ENCODE assay signal across 9 cellular contexts in the genomic region with DNA sequence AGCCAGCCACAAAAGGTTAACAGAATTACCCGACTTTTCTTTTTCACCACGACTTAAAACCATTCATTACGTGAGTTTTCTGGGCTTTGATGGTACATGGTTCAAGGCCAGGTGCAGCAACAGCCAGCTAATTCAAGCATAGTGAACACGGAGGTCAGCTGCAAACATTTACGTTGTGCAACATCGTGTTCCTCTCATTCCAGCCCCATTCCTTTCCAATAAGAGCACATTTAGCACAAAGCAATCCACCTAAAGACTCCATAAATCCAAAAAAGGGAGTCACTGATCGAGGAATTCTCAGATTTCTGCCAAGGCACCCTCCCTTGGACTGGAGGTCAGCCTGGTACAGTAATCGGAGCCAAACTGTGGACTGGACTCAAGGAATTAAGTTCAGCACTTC. TPM values are rescaled to one million over a fixed set of nuclear protein-coding genes. Genes with fewer than 3 reads are reported as not detected.
DNase-seq lines count a peak whose midpoint lies in the region; ATAC-seq and TF ChIP-seq lines count a peak whose summit lies in the region.
"Had no signal": no experiment of that assay in that cellular context is flagged by ENCODE, and none has a peak within 500 bp of the region (broad histone marks: within the 10 kb centered on the region; RNA-seq: fewer than 3 reads in every experiment).

No MANE protein-coding gene starts in this region.

- 0% methylated on average over 8 of the region's 8 CpGs for WGBS in GM23248 (ENCODE audit: low coverage in 1 of 2, low lambda C conversion rate in 2 of 2, missing lambda C conversion rate in 2 of 2), 2 experiments
- 9 to 28% methylated on average over 8 of the region's 8 CpGs for WGBS in sigmoid colon, 2 donors

- peak overlapping the region; percentile 99 for H3K4me2 ChIP-seq in GM23248 (ENCODE audit: unreplicated experiment)

- H3K9me3 ChIP-seq in GM23248 (ENCODE audit: low read depth) (no peaks in the 10 kb centered on the region), RWPE2 (ENCODE audit: severe bottlenecking) (no peaks in the 10 kb centered on the region), sigmoid colon (no peaks in the 10 kb centered on the region)

- H3K36me3 ChIP-seq in GM23248 (ENCODE audit: low read depth): peaks cover 52% of the 10 kb centered on the region
- no peaks in the 10 kb centered on the region for H3K36me3 ChIP-seq in RWPE2 (ENCODE audit: low read depth)
- no peaks in the 10 kb centered on the region for H3K36me3 ChIP-seq in sigmoid colon

- peaks cover 100% of the 10 kb centered on the region for H3K79me2 ChIP-seq in GM23248 (ENCODE audit: insufficient read depth)

- in situ Hi-C loops in GM23248 (cut with MboI): no loop called here

- H3K9me2 ChIP-seq in GM23248 (ENCODE audit: insufficient read depth): no peaks in the 10 kb centered on the region

- peak; percentile 87 for DNase-seq in GM23248
- DNase-seq in RWPE2 (ENCODE audit: low spot score): no peak
- peak; percentile 94 to 96 for DNase-seq in foreskin fibroblast
- DNase-seq in sigmoid colon: no peak
- no peak for DNase-seq in germinal center (ENCODE audit: low spot score)
- no peak for DNase-seq in NCI-H82 treated with DMSO at 0.1 percent for 48 hours (lab: John Stamatoyannopoulos, UW; ENCODE audit: unreplicated experiment)
- DNase-seq: GOT3 had no signal

- no peaks in the 10 kb centered on the region for H3K27me3 ChIP-seq in GM23248 (replicated peaks; ENCODE audit: insufficient read depth)
- H3K27me3 ChIP-seq in RWPE2 (ENCODE audit: insufficient read depth, poor library complexity, severe bottlenecking): no peaks in the 10 kb centered on the region
- H3K27me3 ChIP-seq in sigmoid colon: no peaks in the 10 kb centered on the region

- H2AFZ ChIP-seq in GM23248: no peak overlapping the region

- peak in 1 of 4 donors; percentile 49 for TF ChIP-seq EP300 in sigmoid colon (IDR thresholded peaks at IDR 0.05)

- H4K20me1 ChIP-seq in GM23248 (ENCODE audit: insufficient read depth): no peaks in the 10 kb centered on the region

- peaks cover 99% of the 10 kb centered on the region for H3F3A ChIP-seq in GM23248 (ENCODE audit: insufficient read depth)

- no peak for TF ChIP-seq CTCF in RWPE2 (IDR thresholded peaks at IDR 0.05; ENCODE audit: poor library complexity, severe bottlenecking)
- TF ChIP-seq CTCF in foreskin fibroblast (IDR thresholded peaks at IDR 0.05; ENCODE audit: low read depth, low read length): no peak
- no peak for TF ChIP-seq CTCF in sigmoid colon (IDR thresholded peaks at IDR 0.05)

- intact Hi-C loops in sigmoid colon (cut with DNase I): no loop called here

- peaks cover 100% of the 10 kb centered on the region for H3K4me1 ChIP-seq in GM23248 (ENCODE audit: insufficient read depth)
- peaks cover 44% of the 10 kb centered on the region for H3K4me1 ChIP-seq in RWPE2 (ENCODE audit: insufficient read depth, poor library complexity, severe bottlenecking)
- H3K4me1 ChIP-seq in sigmoid colon: peaks cover 0 to 80% (median 66%) of the 10 kb centered on the region in 4 donors

- H3K9ac ChIP-seq in GM23248: peak overlapping the region; percentile 51

- H3K27ac ChIP-seq in GM23248 (peak overlapping the region; percentile 93), RWPE2 (ENCODE audit: poor library complexity, severe bottlenecking) (peak overlapping the region; percentile 78), sigmoid colon (peak overlapping the region; percentile 50 to 82 (median 74))

- ATAC-seq in RWPE2 (ENCODE audit: low read depth) (peak; percentile 75), GM18498 (IDR thresholded peaks at IDR 0.05; ENCODE audit: unreplicated experiment) (no peak), HG03108 (IDR thresholded peaks at IDR 0.05; ENCODE audit: unreplicated experiment) (no peak)

- TF ChIP-seq POLR2A in sigmoid colon (IDR thresholded peaks at IDR 0.05): no peak

- H3K4me3 ChIP-seq in GM23248: peak overlapping the region; percentile 53
- no peak overlapping the region for H3K4me3 ChIP-seq in RWPE2 (ENCODE audit: severe bottlenecking)
- peak overlapping the region; percentile 2 to 9 for H3K4me3 ChIP-seq in foreskin fibroblast (ENCODE audit: low read depth in 1 of 2, low read length in 2 of 2)
- H3K4me3 ChIP-seq in sigmoid colon: peak overlapping the region in 3 of 4 donors; percentile 4 to 30 (median 18)

RNA-seq across cellular contexts. Expression of a gene that starts 14.4 kb away (rescaled TPM):
- total RNA-seq in GM23248 (2014; rRNA removed; shearing (Covaris generic)): 1,282 and 1,485 TPM in 2 replicates
- polyA plus RNA-seq in GM23248 (2016; fragmentation: Nextera tagmentation; extraction: Ambion mirVana) (1,378 and 1,415 TPM in 2 replicates), sigmoid colon (10 to 100 TPM in 1 of 3 donors, 1 to 10 TPM in 2; 6.5 to 14.6 (median 9.6) TPM)
- total RNA-seq in sigmoid colon: 10 to 100 TPM in 3 of 4 donors, 1 to 10 TPM in 1; 8.7 to 41.3 (median 27.2) TPM

Comparison
In these comparisons a context has a peak if more than half of its experiments do, and no peak if none do; other contexts are left out.
1. DNase-seq: peak in GM23248 (single experiment) and foreskin fibroblast (2 of 2); none in RWPE2 (single experiment), sigmoid colon (single experiment), germinal center (single experiment) and NCI-H82 treated with DMSO at 0.1 percent for 48 hours (single experiment).
2. RNA of a gene that starts 14.4 kb away (total RNA-seq): 1,282 to 1,485 TPM in GM23248; 8.7 to 41.3 TPM in sigmoid colon; every median in the first group is over 10 times any median in the second.
3. Peak in every context shown above with its lines, with median percentiles within 50 percentile points of each other: H3K27ac ChIP-seq.